8 cellular contexts compared by ENCODE assay signal in genomic region chr12:112381898-112382796, GRCh38. TPM values are rescaled to one million over a fixed set of nuclear protein-coding genes. Genes with fewer than 3 reads are reported as not detected.
A peak's percentile ranks its signal among the peaks of the same experiment; 100 is the strongest.
DNase-seq lines count a peak whose midpoint lies in the region; ATAC-seq and TF ChIP-seq lines count a peak whose summit lies in the region.

A gene with protein sequence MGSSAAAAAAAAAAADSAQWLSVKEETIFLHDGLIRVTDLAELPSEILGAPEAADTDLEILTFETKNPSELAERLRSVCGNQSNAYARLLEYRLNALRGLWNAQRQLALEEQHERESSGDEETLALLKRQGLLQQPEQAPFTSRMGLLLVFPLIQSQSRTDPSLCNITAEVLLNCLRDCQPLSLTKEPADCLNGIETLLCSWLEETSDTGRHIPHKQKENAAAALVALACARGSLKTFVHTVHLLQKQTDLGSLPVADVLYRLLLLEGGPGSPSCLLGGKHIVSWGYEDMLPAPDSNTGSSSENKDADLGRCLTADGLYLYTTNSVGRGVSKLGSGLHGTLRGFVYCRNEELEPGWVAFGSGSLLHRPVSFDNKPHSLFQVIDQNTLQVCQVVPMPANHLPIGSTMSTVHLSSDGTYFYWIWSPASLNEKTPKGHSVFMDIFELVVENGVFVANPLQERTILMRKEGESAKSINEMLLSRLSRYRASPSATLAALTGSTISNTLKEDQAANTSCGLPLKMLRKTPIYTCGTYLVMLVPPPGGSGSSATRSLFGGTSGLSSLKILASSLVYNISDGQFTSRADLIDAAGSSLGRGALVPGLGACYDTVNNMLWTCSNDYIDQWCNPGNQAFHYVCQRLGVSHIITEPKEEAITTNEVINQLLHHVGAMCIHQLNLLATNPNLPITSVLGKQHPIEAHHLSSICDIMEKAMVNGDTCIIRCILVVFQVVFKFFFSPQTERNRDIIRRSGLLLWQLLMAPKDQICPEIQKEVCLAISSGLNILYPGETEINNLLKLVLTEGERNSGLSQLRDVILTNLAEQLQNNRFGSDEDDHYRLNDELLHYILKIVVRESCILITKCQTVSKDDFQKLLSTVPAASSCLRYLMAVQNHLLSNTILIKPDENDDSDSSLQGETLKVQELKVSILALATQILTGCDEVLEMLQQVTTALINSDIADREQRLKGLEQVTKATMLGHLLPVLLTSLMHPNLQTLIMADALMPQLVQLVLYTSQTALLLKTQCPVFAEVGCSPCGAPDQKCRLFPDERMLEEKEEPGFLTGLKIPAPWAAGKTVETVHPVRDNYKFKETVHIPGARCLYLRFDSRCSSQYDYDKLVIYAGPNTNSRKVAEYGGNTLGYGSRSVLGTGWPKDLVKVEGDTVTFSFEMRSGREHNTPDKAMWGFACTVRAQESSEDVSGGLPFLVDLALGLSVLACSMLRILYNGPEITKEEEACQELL (N-terminal part only) (minus strand): TSS chr12:112382431. CDS start chr12:112382128, 303 bp downstream.

- no peaks in the 10 kb centered on the region for H3K9me3 Mint-ChIP-seq in activated naive CD4-positive, alpha-beta T cell treated with anti-CD3 and anti-CD28 coated beads, Interleukin-2, amount 50 U/mL, for 24 hours

- peak within 1 kb of the TSS; percentile 94 for H3K27ac ChIP-seq in temporal lobe (ENCODE audit: low read depth, low read length)

- peak; percentile 65 for DNase-seq in NCI-H1048 (lab: John Stamatoyannopoulos, UW)
- peak; percentile 90 for DNase-seq in glomerular visceral epithelial cell (ENCODE audit: extremely low spot score)
- peak; percentile 95 for DNase-seq in omental fat pad (ENCODE audit: low spot score)

- H3K27me3 Mint-ChIP-seq in activated naive CD4-positive, alpha-beta T cell treated with anti-CD3 and anti-CD28 coated beads, Interleukin-2, amount 50 U/mL, for 24 hours: no peaks in the 10 kb centered on the region

- H3K36me3 Mint-ChIP-seq in activated naive CD4-positive, alpha-beta T cell treated with anti-CD3 and anti-CD28 coated beads, Interleukin-2, amount 50 U/mL, for 24 hours: no peaks in the 10 kb centered on the region

- peak within 1 kb of the TSS; percentile 95 for H3K27ac Mint-ChIP-seq in activated naive CD4-positive, alpha-beta T cell treated with anti-CD3 and anti-CD28 coated beads, Interleukin-2, amount 50 U/mL, for 24 hours

- ATAC-seq in HG02571 (IDR thresholded peaks at IDR 0.05; ENCODE audit: unreplicated experiment): peak; percentile 88
- peak; percentile 98 for ATAC-seq in SK-N-SH treated with all-trans-retinoic acid at 6 μM for 48 hours
- ATAC-seq in omental fat pad (ENCODE audit: low FRiP score): peak; percentile 98

- peak within 1 kb of the TSS; percentile 98 for H3K4me3 Mint-ChIP-seq in activated naive CD4-positive, alpha-beta T cell treated with anti-CD3 and anti-CD28 coated beads, Interleukin-2, amount 50 U/mL, for 24 hours

- no peak for TF ChIP-seq CTCF in omental fat pad (IDR thresholded peaks at IDR 0.05)

- peaks cover 38% of the 10 kb centered on the region for H3K4me1 Mint-ChIP-seq in activated naive CD4-positive, alpha-beta T cell treated with anti-CD3 and anti-CD28 coated beads, Interleukin-2, amount 50 U/mL, for 24 hours

- peak within 1 kb of the TSS; percentile 76 for H3K4me3 ChIP-seq in GM08714 (ENCODE audit: low read length)

TF ChIP-seq in SK-N-SH treated with all-trans-retinoic acid at 6 μM for 48 hours, 23 proteins besides CTCF, POLR2A, EP300 and RAD21:
- TF ChIP-seq, protein P1, sequence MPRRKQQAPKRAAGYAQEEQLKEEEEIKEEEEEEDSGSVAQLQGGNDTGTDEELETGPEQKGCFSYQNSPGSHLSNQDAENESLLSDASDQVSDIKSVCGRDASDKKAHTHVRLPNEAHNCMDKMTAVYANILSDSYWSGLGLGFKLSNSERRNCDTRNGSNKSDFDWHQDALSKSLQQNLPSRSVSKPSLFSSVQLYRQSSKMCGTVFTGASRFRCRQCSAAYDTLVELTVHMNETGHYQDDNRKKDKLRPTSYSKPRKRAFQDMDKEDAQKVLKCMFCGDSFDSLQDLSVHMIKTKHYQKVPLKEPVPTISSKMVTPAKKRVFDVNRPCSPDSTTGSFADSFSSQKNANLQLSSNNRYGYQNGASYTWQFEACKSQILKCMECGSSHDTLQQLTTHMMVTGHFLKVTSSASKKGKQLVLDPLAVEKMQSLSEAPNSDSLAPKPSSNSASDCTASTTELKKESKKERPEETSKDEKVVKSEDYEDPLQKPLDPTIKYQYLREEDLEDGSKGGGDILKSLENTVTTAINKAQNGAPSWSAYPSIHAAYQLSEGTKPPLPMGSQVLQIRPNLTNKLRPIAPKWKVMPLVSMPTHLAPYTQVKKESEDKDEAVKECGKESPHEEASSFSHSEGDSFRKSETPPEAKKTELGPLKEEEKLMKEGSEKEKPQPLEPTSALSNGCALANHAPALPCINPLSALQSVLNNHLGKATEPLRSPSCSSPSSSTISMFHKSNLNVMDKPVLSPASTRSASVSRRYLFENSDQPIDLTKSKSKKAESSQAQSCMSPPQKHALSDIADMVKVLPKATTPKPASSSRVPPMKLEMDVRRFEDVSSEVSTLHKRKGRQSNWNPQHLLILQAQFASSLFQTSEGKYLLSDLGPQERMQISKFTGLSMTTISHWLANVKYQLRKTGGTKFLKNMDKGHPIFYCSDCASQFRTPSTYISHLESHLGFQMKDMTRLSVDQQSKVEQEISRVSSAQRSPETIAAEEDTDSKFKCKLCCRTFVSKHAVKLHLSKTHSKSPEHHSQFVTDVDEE (CRISPR knock-in tag; IDR thresholded peaks at IDR 0.05): no peak
- no peak for TF ChIP-seq OSR1 (CRISPR knock-in tag; IDR thresholded peaks at IDR 0.05)
- TF ChIP-seq TCF4 (CRISPR knock-in tag; IDR thresholded peaks at IDR 0.05; ENCODE audit: borderline replicate concordance): no peak
- TF ChIP-seq GLIS3 (CRISPR knock-in tag; IDR thresholded peaks at IDR 0.05): no peak
- no peak for TF ChIP-seq CREB5 (CRISPR knock-in tag; IDR thresholded peaks at IDR 0.05; ENCODE audit: low read depth)
- no peak for TF ChIP-seq SNAI2 (CRISPR knock-in tag; IDR thresholded peaks at IDR 0.05)
- TF ChIP-seq ZNF8 (CRISPR knock-in tag; IDR thresholded peaks at IDR 0.05): no peak
- no peak for TF ChIP-seq ZC3H10 (CRISPR knock-in tag; IDR thresholded peaks at IDR 0.05)
- TF ChIP-seq ZNF565 (CRISPR knock-in tag; conservative IDR thresholded peaks at IDR 0.05; ENCODE audit: low read depth): no peak
- no peak for TF ChIP-seq ARNTL (CRISPR knock-in tag; IDR thresholded peaks at IDR 0.05; ENCODE audit: borderline replicate concordance, low read depth)
- no peak for TF ChIP-seq ZFP30 (CRISPR knock-in tag; IDR thresholded peaks at IDR 0.05)
- no peak for TF ChIP-seq CSRNP3 (CRISPR knock-in tag; IDR thresholded peaks at IDR 0.05)
- TF ChIP-seq ZFP3 (CRISPR knock-in tag; IDR thresholded peaks at IDR 0.05): no peak

RNA-seq across cellular contexts. Expression of the gene that starts here (rescaled TPM):
- total RNA-seq in omental fat pad: 10 to 100 TPM; 26.6 to 47.1 (median 33.2) TPM
- total RNA-seq in temporal lobe: 132 TPM

Comparison
In these comparisons a context has a peak if more than half of its experiments do, and no peak if none do; other contexts are left out.
1. Peak in every context shown above with its lines: DNase-seq, ATAC-seq, H3K4me3 ChIP-seq and H3K27ac ChIP-seq.